1 cellular context compared by ENCODE assay signal in genomic region chr7:123609883-123610239, GRCh38.
TF ChIP-seq lines count a peak whose summit lies in the region.

No MANE protein-coding gene starts in this region.

TF ChIP-seq in A549, 52 proteins besides CTCF, POLR2A, EP300 and RAD21 (continued from another document):
- TF ChIP-seq PBX3 (IDR thresholded peaks at IDR 0.05) (no peak), PHF8 (IDR thresholded peaks at IDR 0.05; ENCODE audit: borderline replicate concordance, low read depth) (no peak), ZFP36 (IDR thresholded peaks at IDR 0.05; ENCODE audit: borderline replicate concordance, partially characterized antibody) (no peak), ZNF302 (CRISPR knock-in tag; IDR thresholded peaks at IDR 0.05) (no peak), HDAC2 (IDR thresholded peaks at IDR 0.05) (no peak), FOSB (CRISPR knock-in tag; IDR thresholded peaks at IDR 0.05) (no peak), HES2 (IDR thresholded peaks at IDR 0.05) (no peak), GATA3 (IDR thresholded peaks at IDR 0.05; ENCODE audit: borderline replicate concordance) (no peak), RARB (CRISPR knock-in tag; IDR thresholded peaks at IDR 0.05) (no peak), JUN (IDR thresholded peaks at IDR 0.05) (no peak), FOSL2 (IDR thresholded peaks at IDR 0.05) (no peak), FOSL2 (CRISPR knock-in tag; IDR thresholded peaks at IDR 0.05) (no peak), ELK1 (IDR thresholded peaks at IDR 0.05; ENCODE audit: low read depth, low read length) (no peak), ZC3H11A (IDR thresholded peaks at IDR 0.05) (no peak)
